8 cellular contexts compared by ENCODE assay signal in the genomic region with DNA sequence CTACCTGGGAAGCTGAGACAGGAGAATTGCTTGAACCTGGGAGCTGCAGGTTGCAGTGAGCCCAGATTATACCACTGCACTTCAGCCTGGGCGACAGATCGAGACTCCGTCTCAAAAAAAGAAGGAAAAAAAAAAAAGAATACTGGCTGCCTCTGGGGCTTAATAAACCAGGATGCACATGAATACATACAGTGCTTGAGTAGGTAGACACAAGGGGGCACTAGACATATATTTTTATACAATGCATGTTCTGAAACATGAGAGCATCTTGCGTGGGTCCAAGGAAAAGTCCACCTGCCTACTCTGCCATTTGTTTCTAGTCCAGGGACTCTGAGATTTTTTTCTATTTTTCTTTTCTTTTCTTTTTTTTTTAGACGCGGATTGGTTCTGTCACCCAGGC. TPM values are rescaled to one million over a fixed set of nuclear protein-coding genes. Genes with fewer than 3 reads are reported as not detected.
DNase-seq lines count a peak whose midpoint lies in the region; ATAC-seq and TF ChIP-seq lines count a peak whose summit lies in the region.

No MANE protein-coding gene starts in this region.

- no peaks in the 10 kb centered on the region for H3K4me1 ChIP-seq in CD8-positive, alpha-beta T cell (ENCODE audit: insufficient read depth, low read length)
- H3K4me1 ChIP-seq in HCT116 (ENCODE audit: control insufficient read depth in 1 of 2, insufficient read depth in 2 of 2, low read length in 2 of 2): no peaks in the 10 kb centered on the region; a peak in 1 of 4 replicates

- no peak for DNase-seq in CD8-positive, alpha-beta T cell
- DNase-seq in HCT116 (ENCODE audit: low read depth, low spot score) (no peak), RKO (ENCODE audit: low spot score) (peak; percentile 62), fibroblast of the aortic adventitia (ENCODE audit: low read depth) (peak; percentile 58), NCI-H774 (lab: John Stamatoyannopoulos, UW) (no peak)
- DNase-seq in activated CD4-positive, alpha-beta memory T cell treated with anti-CD3 and anti-CD28 coated beads, Interleukin-2, amount 10 ng/mL, durations not matched to agents 7 days and 5 days: no peak
- DNase-seq in activated CD4-positive, alpha-beta T cell treated with anti-CD3 and anti-CD28 coated beads for 4 hours: no peak

- POLR2A ChIA-PET in CD8-positive, alpha-beta T cell (lab: Charles Lee): no interaction called here
- POLR2A ChIA-PET in HCT116 (lab: Charles Lee): no interaction called here
- POLR2A ChIA-PET in activated CD4-positive, alpha-beta memory T cell treated with anti-CD3 and anti-CD28 coated beads, Interleukin-2, amount 10 ng/mL, durations not matched to agents 7 days and 5 days (lab: Charles Lee): interaction anchor here (0.8 kb wide), 1 partner anchor 50 kb away, joined by 3 read pairs; no protein-coding TSS in a partner anchor

- TF ChIP-seq POLR2A in HCT116 (IDR thresholded peaks at IDR 0.05; ENCODE audit: borderline replicate concordance, extremely low read depth, insufficient read depth, insufficient read length): no peak

- no peak overlapping the region for H3K27ac ChIP-seq in CD8-positive, alpha-beta T cell (ENCODE audit: low read depth, low read length)
- H3K27ac ChIP-seq in HCT116 (ENCODE audit: low read depth, low read length): no peak overlapping the region

- peaks cover 3% of the 10 kb centered on the region for H3K27me3 Mint-ChIP-seq in CD8-positive, alpha-beta T cell (ENCODE audit: low read depth)
- no peaks in the 10 kb centered on the region for H3K27me3 Mint-ChIP-seq in activated CD4-positive, alpha-beta memory T cell treated with anti-CD3 and anti-CD28 coated beads, Interleukin-2, amount 10 ng/mL, durations not matched to agents 7 days and 5 days

- no peak overlapping the region for H2AFZ ChIP-seq in HCT116 (ENCODE audit: low read depth, low read length, poor library complexity, severe bottlenecking)

- peaks cover 2% of the 10 kb centered on the region for H3K4me1 Mint-ChIP-seq in CD8-positive, alpha-beta T cell (ENCODE audit: low read depth)
- H3K4me1 Mint-ChIP-seq in activated CD4-positive, alpha-beta memory T cell treated with anti-CD3 and anti-CD28 coated beads, Interleukin-2, amount 10 ng/mL, durations not matched to agents 7 days and 5 days: peaks cover 10% of the 10 kb centered on the region

- peak; percentile 29 for TF ChIP-seq CTCF in CD8-positive, alpha-beta T cell (IDR thresholded peaks at IDR 0.05)
- TF ChIP-seq CTCF in HCT116 (IDR thresholded peaks at IDR 0.05 in 2 of 3, conservative IDR thresholded peaks at IDR 0.05 in 1 of 3; ENCODE audit: borderline replicate concordance in 1 of 3, insufficient read depth in 1 of 3, low read depth in 2 of 3, low read length in 2 of 3) (peak; percentile 43 to 50 (median 46); a peak in 5 of 6 replicates), fibroblast of the aortic adventitia (IDR thresholded peaks at IDR 0.05; ENCODE audit: insufficient read depth, low read length) (peak; percentile 42)

- H3K9me3 ChIP-seq in CD8-positive, alpha-beta T cell (ENCODE audit: low read length): no peaks in the 10 kb centered on the region
- H3K9me3 ChIP-seq in HCT116 (ENCODE audit: control insufficient read depth in 1 of 2, insufficient read depth in 1 of 2, low read depth in 1 of 2, low read length in 2 of 2): no peaks in the 10 kb centered on the region

- H3K27ac Mint-ChIP-seq in CD8-positive, alpha-beta T cell: no peak overlapping the region
- H3K27ac Mint-ChIP-seq in activated CD4-positive, alpha-beta memory T cell treated with anti-CD3 and anti-CD28 coated beads, Interleukin-2, amount 10 ng/mL, durations not matched to agents 7 days and 5 days: no peak overlapping the region

- H3K36me3 Mint-ChIP-seq in CD8-positive, alpha-beta T cell: peaks cover 2% of the 10 kb centered on the region
- peaks cover 10% of the 10 kb centered on the region for H3K36me3 Mint-ChIP-seq in activated CD4-positive, alpha-beta memory T cell treated with anti-CD3 and anti-CD28 coated beads, Interleukin-2, amount 10 ng/mL, durations not matched to agents 7 days and 5 days (ENCODE audit: low read depth)

- H3K4me3 Mint-ChIP-seq in CD8-positive, alpha-beta T cell: no peak overlapping the region
- H3K4me3 Mint-ChIP-seq in activated CD4-positive, alpha-beta memory T cell treated with anti-CD3 and anti-CD28 coated beads, Interleukin-2, amount 10 ng/mL, durations not matched to agents 7 days and 5 days: no peak overlapping the region

- CTCF ChIA-PET in CD8-positive, alpha-beta T cell (lab: Charles Lee): interaction anchor here (1.0 kb wide), 1 partner anchor 12 kb away, joined by 9 read pairs; no protein-coding TSS in a partner anchor
- CTCF ChIA-PET in HCT116 (lab: Charles Lee): interaction anchor here (1.0 kb wide), 1 partner anchor 9 kb away, joined by 4 read pairs; no protein-coding TSS in a partner anchor
- CTCF ChIA-PET in activated CD4-positive, alpha-beta memory T cell treated with anti-CD3 and anti-CD28 coated beads, Interleukin-2, amount 10 ng/mL, durations not matched to agents 7 days and 5 days (lab: Charles Lee): interaction anchor here (0.7 to 1.7 kb wide), 4 partner anchors 12 to 212 kb away, joined by 3 to 6 read pairs (median 4); no protein-coding TSS in a partner anchor

- no peak overlapping the region for H3K9ac ChIP-seq in HCT116 (ENCODE audit: low read length)

- no TSS peak for BruUV-seq in HCT116 (replicated peaks; lab: Mats Ljungman, UMichigan)

- H4K20me1 ChIP-seq in HCT116 (ENCODE audit: insufficient read depth): no peaks in the 10 kb centered on the region

- no peaks in the 10 kb centered on the region for H3K9me2 ChIP-seq in HCT116 (ENCODE audit: insufficient read depth)

- H3K79me2 ChIP-seq in HCT116 (ENCODE audit: insufficient read depth, low read length): no peaks in the 10 kb centered on the region

- no peak overlapping the region for H3K4me2 ChIP-seq in HCT116 (ENCODE audit: low read length)

- no peak overlapping the region for H3K4me3 ChIP-seq in CD8-positive, alpha-beta T cell (ENCODE audit: low read depth, low read length)
- H3K4me3 ChIP-seq in HCT116 (replicated peaks in 1 of 2; ENCODE audit: low read depth in 1 of 2, low read length in 2 of 2): no peak overlapping the region
- H3K4me3 ChIP-seq in fibroblast of the aortic adventitia (ENCODE audit: low read depth, low read length): no peak overlapping the region

- TF ChIP-seq RAD21 in HCT116 (IDR thresholded peaks at IDR 0.05; ENCODE audit: low read depth): peak; percentile 44; the same call in 1 of the 2 replicates

- RAD21 ChIA-PET in HCT116 (lab: Charles Lee; ENCODE audit: low non-redundant PET in 1 of 2, low total read pairs in 2 of 2, uncharacterized antibody in 2 of 2, unreplicated experiment in 2 of 2): interaction anchor here in 1 of 2 experiments (0.6 kb wide), 1 partner anchor 40 kb away, joined by 3 read pairs; no protein-coding TSS in a partner anchor

- ATAC-seq in CD8-positive, alpha-beta T cell: peak; percentile 64
- ATAC-seq in HCT116: peak; percentile 81
- no peak for ATAC-seq in HG02571 (IDR thresholded peaks at IDR 0.05; ENCODE audit: unreplicated experiment)

- no peaks in the 10 kb centered on the region for H3K36me3 ChIP-seq in CD8-positive, alpha-beta T cell (ENCODE audit: insufficient read depth, low read length)
- H3K36me3 ChIP-seq in HCT116 (ENCODE audit: control insufficient read depth in 1 of 2, insufficient read depth in 2 of 2, low read length in 2 of 2): peaks cover 4 to 6% of the 10 kb centered on the region in 2 experiments; a peak in 3 of 4 replicates

- H3K9me3 Mint-ChIP-seq in CD8-positive, alpha-beta T cell: no peaks in the 10 kb centered on the region
- H3K9me3 Mint-ChIP-seq in activated CD4-positive, alpha-beta memory T cell treated with anti-CD3 and anti-CD28 coated beads, Interleukin-2, amount 10 ng/mL, durations not matched to agents 7 days and 5 days: no peaks in the 10 kb centered on the region

- intact Hi-C loops in CD8-positive, alpha-beta T cell (cut with DNase I, micrococcal nuclease): no loop called here
- intact Hi-C loops in HCT116 (cut with micrococcal nuclease): no loop called here

- H3K27me3 ChIP-seq in CD8-positive, alpha-beta T cell (ENCODE audit: insufficient read depth, low read length): no peaks in the 10 kb centered on the region
- H3K27me3 ChIP-seq in HCT116 (ENCODE audit: insufficient read depth, low read length): no peaks in the 10 kb centered on the region

TF ChIP-seq in HCT116, 20 proteins besides CTCF, POLR2A, EP300 and RAD21 (continues in another document):
- TF ChIP-seq SP1 (IDR thresholded peaks at IDR 0.05; ENCODE audit: low read depth) (no peak), EGR1 (IDR thresholded peaks at IDR 0.05; ENCODE audit: low read depth) (no peak), ELF1 (IDR thresholded peaks at IDR 0.05; ENCODE audit: borderline replicate concordance, low read depth) (no peak), SRF (IDR thresholded peaks at IDR 0.05; ENCODE audit: low read depth) (no peak), POLR2AphosphoS5 (IDR thresholded peaks at IDR 0.05; ENCODE audit: low read depth, low read length) (no peak), JUND (IDR thresholded peaks at IDR 0.05) (no peak)
- TF ChIP-seq, protein P1, sequence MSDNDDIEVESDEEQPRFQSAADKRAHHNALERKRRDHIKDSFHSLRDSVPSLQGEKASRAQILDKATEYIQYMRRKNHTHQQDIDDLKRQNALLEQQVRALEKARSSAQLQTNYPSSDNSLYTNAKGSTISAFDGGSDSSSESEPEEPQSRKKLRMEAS (IDR thresholded peaks at IDR 0.05): no peak

RNA-seq across cellular contexts. Expression of a gene that starts 31.2 kb away (rescaled TPM):
- total RNA-seq in CD8-positive, alpha-beta T cell: 10 to 100 TPM; 13.1 to 13.7 TPM
- total RNA-seq in HCT116 (2021; ENCODE audit: unreplicated experiment): 75.2 TPM
- polyA plus RNA-seq in HCT116 (2012): 64.7 and 101 TPM in 2 replicates
- total RNA-seq in fibroblast of the aortic adventitia (ENCODE audit: low replicate concordance): 62.5 and 130 TPM in 2 replicates
- 100 to 1,000 TPM in 1 of 2 experiments, 10 to 100 TPM in 1; 97.1 to 103 TPM for total RNA-seq in activated CD4-positive, alpha-beta memory T cell treated with anti-CD3 and anti-CD28 coated beads, Interleukin-2, amount 10 ng/mL, durations not matched to agents 7 days and 5 days

RNA-seq across cellular contexts. Expression of a gene that starts 45.3 kb away (rescaled TPM):
- 10 to 100 TPM; 21.6 to 22.5 TPM for total RNA-seq in CD8-positive, alpha-beta T cell
- total RNA-seq in HCT116 (2021; ENCODE audit: unreplicated experiment): 4.4 TPM
- 2.4 and 2.7 TPM in 2 replicates for polyA plus RNA-seq in HCT116 (2012)
- 0.27 and 0.41 TPM in 2 replicates for total RNA-seq in fibroblast of the aortic adventitia (ENCODE audit: low replicate concordance)
- under 1 TPM; 0.63 to 0.68 TPM for total RNA-seq in activated CD4-positive, alpha-beta memory T cell treated with anti-CD3 and anti-CD28 coated beads, Interleukin-2, amount 10 ng/mL, durations not matched to agents 7 days and 5 days

RNA-seq across cellular contexts. Expression of a gene that starts 51.6 kb away (rescaled TPM):
- 10 to 100 TPM; 21.1 to 23.6 TPM for total RNA-seq in CD8-positive, alpha-beta T cell
- total RNA-seq in HCT116 (2021; ENCODE audit: unreplicated experiment): 33.7 TPM
- polyA plus RNA-seq in HCT116 (2012): 23.3 and 25.2 TPM in 2 replicates
- total RNA-seq in fibroblast of the aortic adventitia (ENCODE audit: low replicate concordance): 1.8 and 7.0 TPM in 2 replicates
- total RNA-seq in activated CD4-positive, alpha-beta memory T cell treated with anti-CD3 and anti-CD28 coated beads, Interleukin-2, amount 10 ng/mL, durations not matched to agents 7 days and 5 days: 10 to 100 TPM; 56.2 to 58.1 TPM

Comparison
In these comparisons a context has a peak if more than half of its experiments do, and no peak if none do; other contexts are left out.
1. DNase-seq: peak in RKO (single experiment) and fibroblast of the aortic adventitia (single experiment); none in CD8-positive, alpha-beta T cell (0 of 7), HCT116 (single experiment), activated CD4-positive, alpha-beta memory T cell treated with anti-CD3 and anti-CD28 coated beads, Interleukin-2, amount 10 ng/mL, durations not matched to agents 7 days and 5 days (single experiment), NCI-H774 (single experiment) and activated CD4-positive, alpha-beta T cell treated with anti-CD3 and anti-CD28 coated beads for 4 hours (0 of 2).
2. Peak in every context shown above with its lines, with median percentiles within 50 percentile points of each other: CTCF ChIP-seq.